Comparison of ENCODE assay signal across 9 cellular contexts in the genomic region with DNA sequence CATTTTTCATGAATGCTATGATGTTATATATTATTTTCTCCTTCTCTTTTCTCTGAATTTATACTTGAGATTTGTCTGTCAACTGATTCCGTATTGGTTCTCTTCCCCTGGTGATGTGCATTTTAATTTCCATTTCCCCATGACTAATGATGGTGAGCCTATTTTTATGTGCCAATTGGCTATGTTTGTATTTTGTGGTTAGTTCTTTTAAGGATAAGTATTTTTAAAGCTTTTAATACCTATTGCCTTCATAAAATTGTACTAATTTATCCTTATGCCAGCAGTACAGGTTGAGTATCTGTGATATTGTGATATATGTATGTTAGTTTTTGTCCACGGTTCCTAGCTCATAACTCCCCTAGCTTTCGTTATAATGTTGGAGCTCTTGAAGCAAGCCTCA.
DNase-seq lines count a peak whose midpoint lies in the region; ATAC-seq and TF ChIP-seq lines count a peak whose summit lies in the region.
"Had no signal": no experiment of that assay in that cellular context is flagged by ENCODE, and none has a peak within 500 bp of the region (broad histone marks: within the 10 kb centered on the region; RNA-seq: fewer than 3 reads in every experiment).

No MANE protein-coding gene starts in this region.

- peaks cover 3% of the 10 kb centered on the region for H3K36me3 Mint-ChIP-seq in activated naive CD4-positive, alpha-beta T cell treated with anti-CD3 and anti-CD28 coated beads, Interleukin-2, amount 50 U/mL, for 24 hours
- H3K36me3 Mint-ChIP-seq in stimulated activated naive B cell treated with anti-CD40 and anti-IgM and Interleukin-4, amounts not matched to agents 10 μg/mL and 1 μg/mL and 100 μg/mL, for 72 hours, result peaks cover 15 to 21% of the 10 kb centered on the region in 2 donors

- H3K9me3 Mint-ChIP-seq in activated naive CD4-positive, alpha-beta T cell treated with anti-CD3 and anti-CD28 coated beads, Interleukin-2, amount 50 U/mL, for 24 hours, result no peaks in the 10 kb centered on the region
- no peaks in the 10 kb centered on the region for H3K9me3 Mint-ChIP-seq in stimulated activated naive B cell treated with anti-CD40 and anti-IgM and Interleukin-4, amounts not matched to agents 10 μg/mL and 1 μg/mL and 100 μg/mL, for 72 hours

- no peak overlapping the region for H3K27ac Mint-ChIP-seq in activated naive CD4-positive, alpha-beta T cell treated with anti-CD3 and anti-CD28 coated beads, Interleukin-2, amount 50 U/mL, for 24 hours
- peak overlapping the region; percentile 59 for H3K27ac Mint-ChIP-seq in stimulated activated naive B cell treated with anti-CD40 and anti-IgM and Interleukin-4, amounts not matched to agents 10 μg/mL and 1 μg/mL and 100 μg/mL, for 72 hours

- ATAC-seq in stimulated activated naive B cell treated with anti-CD40 and anti-IgM and Interleukin-4, amounts not matched to agents 10 μg/mL and 1 μg/mL and 100 μg/mL, for 72 hours (replicated peaks), result no peak
- ATAC-seq in GM21576 (IDR thresholded peaks at IDR 0.05; ENCODE audit: unreplicated experiment) (no peak), HG03342 (IDR thresholded peaks at IDR 0.05; ENCODE audit: unreplicated experiment) (no peak)

- H3K79me2 ChIP-seq in SU-DHL-6 (ENCODE audit: insufficient read depth, low read length), result peaks cover 71% of the 10 kb centered on the region

- no peak for DNase-seq in activated naive CD4-positive, alpha-beta T cell treated with anti-CD3 and anti-CD28 coated beads, Interleukin-2, amount 50 U/mL, for 16 hours
- peak; percentile 28 for DNase-seq in fibroblast of mammary gland (ENCODE audit: low read depth)
- DNase-seq in stimulated activated naive B cell treated with anti-CD40 and anti-IgM and Interleukin-4, amounts not matched to agents 10 μg/mL and 1 μg/mL and 100 μg/mL, for 72 hours, result no peak
- DNase-seq in OCI-M2 (lab: John Stamatoyannopoulos, UW; ENCODE audit: unreplicated experiment), result no peak
- DNase-seq: C1 segment of cervical spinal cord had no signal

- no peaks in the 10 kb centered on the region for H3K27me3 Mint-ChIP-seq in activated naive CD4-positive, alpha-beta T cell treated with anti-CD3 and anti-CD28 coated beads, Interleukin-2, amount 50 U/mL, for 24 hours
- no peaks in the 10 kb centered on the region for H3K27me3 Mint-ChIP-seq in stimulated activated naive B cell treated with anti-CD40 and anti-IgM and Interleukin-4, amounts not matched to agents 10 μg/mL and 1 μg/mL and 100 μg/mL, for 72 hours

- no peak for TF ChIP-seq CTCF in SU-DHL-6 (IDR thresholded peaks at IDR 0.05; ENCODE audit: insufficient read depth, low read length, poor library complexity, severe bottlenecking)
- no peak for TF ChIP-seq CTCF in fibroblast of mammary gland (conservative IDR thresholded peaks at IDR 0.05; ENCODE audit: control insufficient read depth, insufficient read depth, low read depth, low read length)

- H3K27ac ChIP-seq in SU-DHL-6 (ENCODE audit: low read depth, low read length), result peak overlapping the region; percentile 24; the same call in 1 of the 2 replicates

- peaks cover 29% of the 10 kb centered on the region for H3F3A ChIP-seq in SU-DHL-6 (ENCODE audit: insufficient read depth)

- H3K4me3 Mint-ChIP-seq in activated naive CD4-positive, alpha-beta T cell treated with anti-CD3 and anti-CD28 coated beads, Interleukin-2, amount 50 U/mL, for 24 hours, result peak overlapping the region; percentile 40
- peak overlapping the region; percentile 13 to 47 for H3K4me3 Mint-ChIP-seq in stimulated activated naive B cell treated with anti-CD40 and anti-IgM and Interleukin-4, amounts not matched to agents 10 μg/mL and 1 μg/mL and 100 μg/mL, for 72 hours

- peak overlapping the region; percentile 60 for H3K4me2 ChIP-seq in SU-DHL-6 (ENCODE audit: low read depth, low read length, poor library complexity, severe bottlenecking)

- H3K9me2 ChIP-seq in SU-DHL-6 (replicated peaks; ENCODE audit: insufficient read depth, low read length), result no peaks in the 10 kb centered on the region

- H4K20me1 ChIP-seq in SU-DHL-6 (ENCODE audit: low read depth, low read length), result peaks cover 20% of the 10 kb centered on the region

- no peaks in the 10 kb centered on the region for H3K9me3 ChIP-seq in SU-DHL-6 (ENCODE audit: insufficient read depth, low read length)

- peaks cover 31% of the 10 kb centered on the region for H3K36me3 ChIP-seq in SU-DHL-6 (ENCODE audit: low read length)

- peaks cover 28% of the 10 kb centered on the region for H3K4me1 Mint-ChIP-seq in activated naive CD4-positive, alpha-beta T cell treated with anti-CD3 and anti-CD28 coated beads, Interleukin-2, amount 50 U/mL, for 24 hours
- peaks cover 17 to 40% of the 10 kb centered on the region in 2 donors for H3K4me1 Mint-ChIP-seq in stimulated activated naive B cell treated with anti-CD40 and anti-IgM and Interleukin-4, amounts not matched to agents 10 μg/mL and 1 μg/mL and 100 μg/mL, for 72 hours

- no peak overlapping the region for H2AFZ ChIP-seq in SU-DHL-6 (ENCODE audit: low read depth, low read length, severe bottlenecking)

- H3K4me3 ChIP-seq in SU-DHL-6 (ENCODE audit: insufficient read depth, low read length, poor library complexity, severe bottlenecking) (peak overlapping the region; percentile 72), fibroblast of mammary gland (ENCODE audit: control insufficient read depth, low read depth, low read length) (no peak overlapping the region)

- no peaks in the 10 kb centered on the region for H3K27me3 ChIP-seq in SU-DHL-6 (ENCODE audit: low read length)

- H3K9ac ChIP-seq in SU-DHL-6 (ENCODE audit: low read length), result peak overlapping the region; percentile 85; the same call in 1 of the 2 replicates
